ENCODE assay signal across 1 cellular context in genomic region chr9:32571969-32572899, GRCh38.
A peak's percentile ranks its signal among the peaks of the same experiment; 100 is the strongest.
TF ChIP-seq lines count a peak whose summit lies in the region.

No MANE protein-coding gene starts in this region.

TF ChIP-seq in SK-N-SH, 30 proteins besides CTCF, POLR2A, EP300 and RAD21 (continued from another document):
- TF ChIP-seq USF1 (IDR thresholded peaks at IDR 0.05; ENCODE audit: borderline replicate concordance, low read depth) (peak; percentile 70), NFIC (IDR thresholded peaks at IDR 0.05; ENCODE audit: borderline replicate concordance) (no peak), SIN3A (IDR thresholded peaks at IDR 0.05; ENCODE audit: borderline replicate concordance, low read depth, low read length) (0 out of 2 replicates have a peak, but pooled peaks have one; percentile 46), MXI1 (IDR thresholded peaks at IDR 0.05; ENCODE audit: low read depth, low read length) (peak; percentile 80), POLR2AphosphoS5 (IDR thresholded peaks at IDR 0.05; ENCODE audit: low read depth, low read length) (no peak), MAX (IDR thresholded peaks at IDR 0.05; ENCODE audit: low read depth) (no peak; the same call in 1 of the 2 replicates), EZH2phosphoT487 (IDR thresholded peaks at IDR 0.05; ENCODE audit: borderline replicate concordance, low read depth) (no peak), USF2 (IDR thresholded peaks at IDR 0.05; ENCODE audit: borderline replicate concordance, low read depth, low read length) (no peak), TCF12 (IDR thresholded peaks at IDR 0.05) (no peak), CHD2 (IDR thresholded peaks at IDR 0.05; ENCODE audit: low read length, partially characterized antibody) (peak; percentile 39)
